In genomic region chr5:102922839-102923477, GRCh38 we compare ENCODE assay signal across 24 cellular contexts.
DNase-seq lines count a peak whose midpoint lies in the region; ATAC-seq and TF ChIP-seq lines count a peak whose summit lies in the region.
"Had no signal": no experiment of that assay in that cellular context is flagged by ENCODE, and none has a peak within 500 bp of the region (broad histone marks: within the 10 kb centered on the region; RNA-seq: fewer than 3 reads in every experiment).

No MANE protein-coding gene starts in this region.

- H3K27me3 ChIP-seq in lower lobe of right lung (ENCODE audit: low read depth) = no peaks in the 10 kb centered on the region
- H3K27me3 ChIP-seq: esophagus muscularis mucosa, heart left ventricle, neural progenitor cell, vagina had no signal

- TF ChIP-seq CTCF in GM13976 (IDR thresholded peaks at IDR 0.05; ENCODE audit: borderline replicate concordance, control extremely low read depth, extremely low read depth, insufficient read depth, missing control alignments) = no peak
- no peak for TF ChIP-seq CTCF in lower lobe of right lung (IDR thresholded peaks at IDR 0.05)
- TF ChIP-seq CTCF in CD14-positive monocyte (IDR thresholded peaks at IDR 0.05) = no peak

- H3K9me3 ChIP-seq in lower lobe of right lung = no peaks in the 10 kb centered on the region
- H3K9me3 ChIP-seq: esophagus muscularis mucosa, heart left ventricle, vagina had no signal

- H3K27me3 Mint-ChIP-seq in CD14-positive monocyte (ENCODE audit: low read depth in 3 of 3) = no peaks in the 10 kb centered on the region
- H3K27me3 Mint-ChIP-seq: activated CD4-positive, alpha-beta T cell treated with anti-CD3 and anti-CD28 coated beads, Interleukin-2, amount 10 ng/mL, durations not matched to agents 7 days and 5 days; activated CD8-positive, alpha-beta memory T cell treated with anti-CD3 and anti-CD28 coated beads, Interleukin-2, amount 10 ng/mL, durations not matched to agents 7 days and 5 days; activated naive CD4-positive, alpha-beta T cell treated with anti-CD3 and anti-CD28 coated beads, Interleukin-2, amount 50 U/mL, for 24 hours; effector memory CD8-positive, alpha-beta T cell; progenitor cell of endocrine pancreas had no signal

- peaks cover 9% of the 10 kb centered on the region for H3K4me1 ChIP-seq in lower lobe of right lung

- H3K4me3 Mint-ChIP-seq in CD14-positive monocyte = no peak overlapping the region
- H3K4me3 Mint-ChIP-seq: activated CD4-positive, alpha-beta T cell treated with anti-CD3 and anti-CD28 coated beads, Interleukin-2, amount 10 ng/mL, durations not matched to agents 7 days and 5 days; activated CD8-positive, alpha-beta memory T cell treated with anti-CD3 and anti-CD28 coated beads, Interleukin-2, amount 10 ng/mL, durations not matched to agents 7 days and 5 days; activated naive CD4-positive, alpha-beta T cell treated with anti-CD3 and anti-CD28 coated beads, Interleukin-2, amount 50 U/mL, for 24 hours; effector memory CD8-positive, alpha-beta T cell; neural progenitor cell; T-helper 1 cell treated with Interleukin-12 subunit alpha and Interleukin-12 subunit beta and Interleukin-4 antibody, amounts not matched to agents 30 μg/mL and 1 μg/mL, for 36 hours had no signal

- ATAC-seq in HG02870 (IDR thresholded peaks at IDR 0.05; ENCODE audit: unreplicated experiment) (peak; percentile 50), lower lobe of right lung (no peak), HG03378 (IDR thresholded peaks at IDR 0.05; ENCODE audit: unreplicated experiment) (no peak)
- ATAC-seq: activated CD8-positive, alpha-beta memory T cell treated with anti-CD3 and anti-CD28 coated beads, Interleukin-2, amount 10 ng/mL, durations not matched to agents 7 days and 5 days; effector memory CD8-positive, alpha-beta T cell; HepG2 had no signal

- H3K4me1 Mint-ChIP-seq in CD14-positive monocyte = no peaks in the 10 kb centered on the region
- H3K4me1 Mint-ChIP-seq: activated CD4-positive, alpha-beta T cell treated with anti-CD3 and anti-CD28 coated beads, Interleukin-2, amount 10 ng/mL, durations not matched to agents 7 days and 5 days; activated CD8-positive, alpha-beta memory T cell treated with anti-CD3 and anti-CD28 coated beads, Interleukin-2, amount 10 ng/mL, durations not matched to agents 7 days and 5 days; activated naive CD4-positive, alpha-beta T cell treated with anti-CD3 and anti-CD28 coated beads, Interleukin-2, amount 50 U/mL, for 24 hours had no signal

- DNase-seq in GM13976 (ENCODE audit: low spot score) = peak; percentile 16
- DNase-seq in fibroblast of gingiva (ENCODE audit: low read depth) = peak; percentile 35
- peak; percentile 44 for DNase-seq in pulmonary artery endothelial cell (ENCODE audit: low read depth, low spot score)
- no peak for DNase-seq in lower lobe of right lung
- no peak for DNase-seq in CD14-positive monocyte (ENCODE audit: low spot score)
- DNase-seq: activated CD4-positive, alpha-beta T cell treated with anti-CD3 and anti-CD28 coated beads, Interleukin-2, amount 10 ng/mL, durations not matched to agents 7 days and 5 days; activated CD8-positive, alpha-beta memory T cell treated with anti-CD3 and anti-CD28 coated beads, Interleukin-2, amount 10 ng/mL, durations not matched to agents 7 days and 5 days; effector memory CD8-positive, alpha-beta T cell; GF-D8; heart left ventricle; NCI-H1048; NCI-H1930; NCI-H774; OCI-M1; SIG-M5 had no signal

- no peak overlapping the region for H3K27ac ChIP-seq in lower lobe of right lung
- H3K27ac ChIP-seq: neural progenitor cell, vagina had no signal

- no peak overlapping the region for H3K4me3 ChIP-seq in lower lobe of right lung
- H3K4me3 ChIP-seq: esophagus muscularis mucosa, heart left ventricle, neural progenitor cell, vagina had no signal

- peaks cover 0 to 2% (median 0%) of the 10 kb centered on the region in 7 donors for H3K9me3 Mint-ChIP-seq in CD14-positive monocyte
- H3K9me3 Mint-ChIP-seq: activated CD4-positive, alpha-beta T cell treated with anti-CD3 and anti-CD28 coated beads, Interleukin-2, amount 10 ng/mL, durations not matched to agents 7 days and 5 days; activated naive CD4-positive, alpha-beta T cell treated with anti-CD3 and anti-CD28 coated beads, Interleukin-2, amount 50 U/mL, for 24 hours; effector memory CD8-positive, alpha-beta T cell; neural progenitor cell; T-helper 1 cell treated with Interleukin-12 subunit alpha and Interleukin-12 subunit beta and Interleukin-4 antibody, amounts not matched to agents 30 μg/mL and 1 μg/mL, for 36 hours had no signal

- H3K36me3 ChIP-seq in lower lobe of right lung = peaks cover 11% of the 10 kb centered on the region

- in situ Hi-C loops in GM13976 (cut with MboI; ENCODE audit: low sequenced_read_pairs, unreplicated experiment) = no loop called here

- H3K36me3 Mint-ChIP-seq in CD14-positive monocyte = peaks cover 1 to 3% of the 10 kb centered on the region in 2 donors

- no peak overlapping the region for H3K27ac Mint-ChIP-seq in CD14-positive monocyte
- H3K27ac Mint-ChIP-seq: activated CD4-positive, alpha-beta T cell treated with anti-CD3 and anti-CD28 coated beads, Interleukin-2, amount 10 ng/mL, durations not matched to agents 7 days and 5 days; activated CD8-positive, alpha-beta memory T cell treated with anti-CD3 and anti-CD28 coated beads, Interleukin-2, amount 10 ng/mL, durations not matched to agents 7 days and 5 days; activated naive CD4-positive, alpha-beta T cell treated with anti-CD3 and anti-CD28 coated beads, Interleukin-2, amount 50 U/mL, for 24 hours; effector memory CD8-positive, alpha-beta T cell; neural progenitor cell; progenitor cell of endocrine pancreas; T-helper 1 cell treated with Interleukin-12 subunit alpha and Interleukin-12 subunit beta and Interleukin-4 antibody, amounts not matched to agents 30 μg/mL and 1 μg/mL, for 36 hours had no signal

- intact Hi-C loops in lower lobe of right lung (cut with DNase I) = no loop called here
- intact Hi-C loops in CD14-positive monocyte (cut with micrococcal nuclease) = no loop called here

Comparison
In these comparisons a context has a peak if more than half of its experiments do, and no peak if none do; other contexts are left out.
1. DNase-seq: peak in GM13976 (single experiment), fibroblast of gingiva (single experiment) and pulmonary artery endothelial cell (single experiment); none in lower lobe of right lung (single experiment) and CD14-positive monocyte (single experiment).